Comparison of ENCODE assay signal across 8 cellular contexts in genomic region chr2:206083602-206084467, GRCh38. TPM values are rescaled to one million over a fixed set of nuclear protein-coding genes. Genes with fewer than 3 reads are reported as not detected.
A peak's percentile ranks its signal among the peaks of the same experiment; 100 is the strongest.
DNase-seq lines count a peak whose midpoint lies in the region; ATAC-seq and FAIRE-seq lines count a peak whose summit lies in the region.

No MANE protein-coding gene starts in this region.

- H3K27ac ChIP-seq in small intestine (ENCODE audit: low read depth in 1 of 2, low read length in 1 of 2): peak overlapping the region; percentile 98 to 100

- CTCF ChIA-PET in activated CD4-positive, alpha-beta T cell treated with anti-CD3 and anti-CD28 coated beads for 36 hours (lab: Charles Lee): interaction anchor here (0.8 to 1.6 kb wide), 5 partner anchors 12 to 62 kb away, joined by 3 to 6 read pairs (median 3); no protein-coding TSS in a partner anchor

- no peaks in the 10 kb centered on the region for H3K9me3 ChIP-seq in iPS-18c (ENCODE audit: control insufficient read depth, insufficient read depth, low read length)
- H3K9me3 ChIP-seq in small intestine (ENCODE audit: control insufficient read depth, low read depth): no peaks in the 10 kb centered on the region

- POLR2A ChIA-PET in activated CD4-positive, alpha-beta T cell treated with anti-CD3 and anti-CD28 coated beads for 36 hours (lab: Charles Lee): interaction anchor here (0.7 to 1.2 kb wide), 3 partner anchors 13 to 106 kb away, joined by 3 to 5 read pairs (median 3); partner anchors contain the start of gene EEF1B2
- POLR2A ChIA-PET in activated naive CD8-positive, alpha-beta T cell treated with anti-CD3 and anti-CD28 coated beads, Interleukin-2, amount 10 ng/mL, durations not matched to agents 7 days and 5 days (lab: Charles Lee): interaction anchor here (0.6 to 1.0 kb wide), 4 partner anchors 10 to 1239 kb away, joined by 3 to 6 read pairs (median 4); partner anchors contain the start of genes EEF1B2 and NDUFS1

- H3K4me1 ChIP-seq in small intestine (ENCODE audit: control insufficient read depth in 2 of 2, insufficient read depth in 1 of 2, low read depth in 1 of 2, low read length in 1 of 2): peaks cover 4% of the 10 kb centered on the region in 2 donors

- ATAC-seq in activated CD4-positive, alpha-beta T cell treated with anti-CD3 and anti-CD28 coated beads for 36 hours: peak; percentile 14
- ATAC-seq in activated naive CD8-positive, alpha-beta T cell treated with anti-CD3 and anti-CD28 coated beads, Interleukin-2, amount 10 ng/mL, durations not matched to agents 7 days and 5 days (ENCODE audit: low read depth): peak; percentile 16
- ATAC-seq in GM21528 (IDR thresholded peaks at IDR 0.05; ENCODE audit: low FRiP score, unreplicated experiment): no peak

- no peaks in the 10 kb centered on the region for H3K27me3 ChIP-seq in small intestine (ENCODE audit: control insufficient read depth in 2 of 2, insufficient read depth in 2 of 2, low read length in 2 of 2)

- H3K9me3 Mint-ChIP-seq in activated CD4-positive, alpha-beta T cell treated with anti-CD3 and anti-CD28 coated beads for 36 hours (ENCODE audit: low read depth): no peaks in the 10 kb centered on the region
- H3K9me3 Mint-ChIP-seq in activated naive CD8-positive, alpha-beta T cell treated with anti-CD3 and anti-CD28 coated beads, Interleukin-2, amount 10 ng/mL, durations not matched to agents 7 days and 5 days: no peaks in the 10 kb centered on the region

- H3K36me3 ChIP-seq in small intestine (ENCODE audit: control insufficient read depth in 2 of 2, insufficient read depth in 2 of 2, low read length in 2 of 2): no peaks in the 10 kb centered on the region

- intact Hi-C loops in activated CD4-positive, alpha-beta T cell treated with anti-CD3 and anti-CD28 coated beads for 36 hours (cut with DNase I, micrococcal nuclease): loop anchor here in 1 of 2 experiments (2.0 to 10.0 kb wide), 3 partner anchors 191 to 1541 kb away; partner anchors contain the start of genes FASTKD2, MDH1B, METTL21A and ZDBF2

- H3K27me3 Mint-ChIP-seq in activated CD4-positive, alpha-beta T cell treated with anti-CD3 and anti-CD28 coated beads for 36 hours: no peaks in the 10 kb centered on the region
- H3K27me3 Mint-ChIP-seq in activated naive CD8-positive, alpha-beta T cell treated with anti-CD3 and anti-CD28 coated beads, Interleukin-2, amount 10 ng/mL, durations not matched to agents 7 days and 5 days: no peaks in the 10 kb centered on the region

- H3K4me3 ChIP-seq in iPS-18c (ENCODE audit: insufficient read depth, low read depth, low read length): peak overlapping the region; percentile 80; the same call in 1 of the 2 replicates
- peak overlapping the region; percentile 92 to 99 for H3K4me3 ChIP-seq in small intestine (ENCODE audit: low read depth in 1 of 2, low read length in 2 of 2)

- peaks cover 10% of the 10 kb centered on the region for H3K36me3 Mint-ChIP-seq in activated CD4-positive, alpha-beta T cell treated with anti-CD3 and anti-CD28 coated beads for 36 hours (ENCODE audit: low read depth)
- H3K36me3 Mint-ChIP-seq in activated naive CD8-positive, alpha-beta T cell treated with anti-CD3 and anti-CD28 coated beads, Interleukin-2, amount 10 ng/mL, durations not matched to agents 7 days and 5 days: peaks cover 5% of the 10 kb centered on the region

- 1 to 11% (median 3%) methylated on average over 14 of the region's 14 CpGs for WGBS in small intestine, 3 donors

- FAIRE-seq in small intestine (lab: Jason Lieb, UNC): no peak

- peak overlapping the region; percentile 90 for H3K4me3 Mint-ChIP-seq in activated CD4-positive, alpha-beta T cell treated with anti-CD3 and anti-CD28 coated beads for 36 hours
- peak overlapping the region; percentile 98 for H3K4me3 Mint-ChIP-seq in activated naive CD8-positive, alpha-beta T cell treated with anti-CD3 and anti-CD28 coated beads, Interleukin-2, amount 10 ng/mL, durations not matched to agents 7 days and 5 days

- DNase-seq in activated CD4-positive, alpha-beta T cell treated with anti-CD3 and anti-CD28 coated beads for 36 hours: peak; percentile 54
- no peak for DNase-seq in activated CD4-positive, alpha-beta T cell treated with anti-CD3 and anti-CD28 coated beads for 1 hour
- DNase-seq in NAMALWA (ENCODE audit: low spot score) (peak; percentile 63), small intestine (peak; percentile 75), HK-2 (ENCODE audit: unreplicated experiment) (no peak)
- peak; percentile 35 for DNase-seq in activated naive CD8-positive, alpha-beta T cell treated with anti-CD3 and anti-CD28 coated beads, Interleukin-2, amount 10 ng/mL, durations not matched to agents 7 days and 5 days

- peak overlapping the region; percentile 95 for H3K27ac Mint-ChIP-seq in activated CD4-positive, alpha-beta T cell treated with anti-CD3 and anti-CD28 coated beads for 36 hours
- H3K27ac Mint-ChIP-seq in activated naive CD8-positive, alpha-beta T cell treated with anti-CD3 and anti-CD28 coated beads, Interleukin-2, amount 10 ng/mL, durations not matched to agents 7 days and 5 days: peak overlapping the region; percentile 97

- H3K4me1 Mint-ChIP-seq in activated CD4-positive, alpha-beta T cell treated with anti-CD3 and anti-CD28 coated beads for 36 hours: peaks cover 36% of the 10 kb centered on the region
- peaks cover 23% of the 10 kb centered on the region for H3K4me1 Mint-ChIP-seq in activated naive CD8-positive, alpha-beta T cell treated with anti-CD3 and anti-CD28 coated beads, Interleukin-2, amount 10 ng/mL, durations not matched to agents 7 days and 5 days

RNA-seq across cellular contexts. Expression of gene INO80D, which starts 2.1 kb away (rescaled TPM):
- 10 to 100 TPM; 17.6 to 18.9 TPM for total RNA-seq in activated CD4-positive, alpha-beta T cell treated with anti-CD3 and anti-CD28 coated beads for 36 hours
- total RNA-seq in activated naive CD8-positive, alpha-beta T cell treated with anti-CD3 and anti-CD28 coated beads, Interleukin-2, amount 10 ng/mL, durations not matched to agents 7 days and 5 days: 10 to 100 TPM; 25.5 to 28.5 TPM
- 1 to 10 TPM; 1.6 to 2.9 (median 1.8) TPM for polyA plus RNA-seq in small intestine

Comparison
In these comparisons a context has a peak if more than half of its experiments do, and no peak if none do; other contexts are left out.
1. DNase-seq: peak in activated CD4-positive, alpha-beta T cell treated with anti-CD3 and anti-CD28 coated beads for 36 hours (single experiment), NAMALWA (single experiment), activated naive CD8-positive, alpha-beta T cell treated with anti-CD3 and anti-CD28 coated beads, Interleukin-2, amount 10 ng/mL, durations not matched to agents 7 days and 5 days (single experiment) and small intestine (single experiment); none in activated CD4-positive, alpha-beta T cell treated with anti-CD3 and anti-CD28 coated beads for 1 hour (single experiment) and HK-2 (single experiment).